28 cellular contexts compared by ENCODE assay signal in genomic region chr7:4604456-4604940, GRCh38.
"Had no signal": no experiment of that assay in that cellular context is flagged by ENCODE, and none has a peak within 500 bp of the region (broad histone marks: within the 10 kb centered on the region; RNA-seq: fewer than 3 reads in every experiment).

No MANE protein-coding gene starts in this region.

- DNase-seq: activated CD4-positive, alpha-beta memory T cell treated with anti-CD3 and anti-CD28 coated beads, Interleukin-2, amount 10 ng/mL, durations not matched to agents 7 days and 5 days; activated CD4-positive, alpha-beta T cell treated with anti-CD3 and anti-CD28 coated beads for 1 hour; activated CD4-positive, alpha-beta T cell treated with anti-CD3 and anti-CD28 coated beads for 4 hours; activated CD4-positive, alpha-beta T cell treated with anti-CD3 and anti-CD28 coated beads, Interleukin-2, amount 10 ng/mL, durations not matched to agents 7 days and 5 days; activated CD4-positive, alpha-beta T cell treated with anti-CD3 and anti-CD28 coated beads, Interleukin-2, amount 50 U/mL, for 4 hours; activated CD8-positive, alpha-beta memory T cell treated with anti-CD3 and anti-CD28 coated beads, Interleukin-2, amount 50 U/mL, for 48 hours; activated gamma-delta T cell; activated naive CD4-positive, alpha-beta T cell; activated naive CD4-positive, alpha-beta T cell treated with anti-CD3 and anti-CD28 coated beads, Interleukin-2, amount 10 ng/mL, durations not matched to agents 7 days and 5 days; activated naive CD8-positive, alpha-beta T cell treated with anti-CD3 and anti-CD28 coated beads, Interleukin-2, amount 10 ng/mL, durations not matched to agents 7 days and 5 days; activated T-cell treated with anti-CD3 and anti-CD28 coated beads for 4 hours; activated T-cell treated with anti-CD3 and anti-CD28 coated beads, Interleukin-2, amount 50 U/mL, for 24 hours; activated T-cell treated with anti-CD3 and anti-CD28 coated beads, Interleukin-2, amount 50 U/mL, for 72 hours; cortex of kidney; dermis blood vessel endothelial cell; effector CD4-positive, alpha-beta T cell; effector memory CD8-positive, alpha-beta T cell; erythroblast; foreskin keratinocyte; gastrocnemius medialis; glutamatergic neuron; heart left ventricle; T-helper 2 cell had no signal

- H3K9me3 ChIP-seq: ascending aorta, breast epithelium, esophagus muscularis mucosa, gastrocnemius medialis, heart left ventricle had no signal

- H3K27me3 ChIP-seq: ascending aorta, breast epithelium, cardiac muscle cell, foreskin keratinocyte had no signal

- H3K36me3 ChIP-seq: ascending aorta, breast epithelium, cardiac muscle cell, esophagus muscularis mucosa, gastrocnemius medialis, heart left ventricle had no signal

- ATAC-seq: activated naive CD4-positive, alpha-beta T cell treated with anti-CD3 and anti-CD28 coated beads, Interleukin-2, amount 50 U/mL, for 72 hours; activated T-cell treated with anti-CD3 and anti-CD28 coated beads, Interleukin-2, amount 50 U/mL, for 72 hours; effector memory CD8-positive, alpha-beta T cell; foreskin keratinocyte; gastrocnemius medialis; heart left ventricle had no signal

- H3K4me3 ChIP-seq: ascending aorta, breast epithelium, cardiac muscle cell, esophagus muscularis mucosa, gastrocnemius medialis, heart left ventricle had no signal

- H3K27ac ChIP-seq: ascending aorta, breast epithelium, cardiac muscle cell, esophagus muscularis mucosa, foreskin keratinocyte, gastrocnemius medialis, heart left ventricle had no signal

- H3K4me1 ChIP-seq: ascending aorta, breast epithelium, esophagus muscularis mucosa, foreskin keratinocyte, gastrocnemius medialis, heart left ventricle had no signal
